8 cellular contexts compared by ENCODE assay signal in genomic region chr14:76946753-76947077, GRCh38.
DNase-seq lines count a peak whose midpoint lies in the region; ATAC-seq and TF ChIP-seq lines count a peak whose summit lies in the region.

No MANE protein-coding gene starts in this region.

- intact Hi-C loops in CD14-positive monocyte (cut with micrococcal nuclease) = loop anchor here in 1 of 2 donors (5.0 kb wide), 1 partner anchor 121 kb away; no protein-coding TSS in a partner anchor
- intact Hi-C loops in MCF 10A (cut with micrococcal nuclease) = loop anchor here (1.0 kb wide), 3 partner anchors 82 to 122 kb away; partner anchors contain the start of gene IRF2BPL
- intact Hi-C loops in naive thymus-derived CD4-positive, alpha-beta T cell (cut with micrococcal nuclease) = loop anchor here (1.0 to 2.0 kb wide), 9 partner anchors 10 to 122 kb away; no protein-coding TSS in a partner anchor

- peak; percentile 10 for ATAC-seq in HG02981 (IDR thresholded peaks at IDR 0.05; ENCODE audit: unreplicated experiment)
- ATAC-seq in naive thymus-derived CD4-positive, alpha-beta T cell = no peak
- ATAC-seq in GM21717 (IDR thresholded peaks at IDR 0.05; ENCODE audit: unreplicated experiment) = no peak

- H3K27me3 ChIP-seq in naive thymus-derived CD4-positive, alpha-beta T cell (ENCODE audit: control insufficient read depth in 2 of 2, insufficient read depth in 2 of 2, low read length in 2 of 2) = no peaks in the 10 kb centered on the region

- H3K9me3 Mint-ChIP-seq in CD14-positive monocyte (no peaks in the 10 kb centered on the region), MCF 10A (ENCODE audit: unreplicated experiment) (no peaks in the 10 kb centered on the region)
- no peaks in the 10 kb centered on the region for H3K9me3 Mint-ChIP-seq in naive thymus-derived CD4-positive, alpha-beta T cell

- H3K36me3 ChIP-seq in naive thymus-derived CD4-positive, alpha-beta T cell (ENCODE audit: control insufficient read depth in 2 of 3, insufficient read depth in 3 of 3, low read length in 3 of 3) = no peaks in the 10 kb centered on the region

- no peaks in the 10 kb centered on the region for H3K9me3 ChIP-seq in naive thymus-derived CD4-positive, alpha-beta T cell (ENCODE audit: control insufficient read depth in 2 of 3, low read length in 3 of 3)

- CTCF ChIA-PET in MCF 10A (lab: Yijun Ruan, JAX) = interaction anchor here (0.8 to 2.6 kb wide), 6 partner anchors 9 to 123 kb away, joined by 3 to 12 read pairs (median 4); no protein-coding TSS in a partner anchor
- CTCF ChIA-PET in naive thymus-derived CD4-positive, alpha-beta T cell (lab: Charles Lee) = interaction anchor here (0.8 to 3.4 kb wide), 11 partner anchors 10 to 107 kb away, joined by 3 to 16 read pairs (median 4); partner anchors contain the start of gene IRF2BPL

- H3K4me1 Mint-ChIP-seq in CD14-positive monocyte (peaks cover 36% of the 10 kb centered on the region), MCF 10A (ENCODE audit: insufficient read depth, unreplicated experiment) (peaks cover 28% of the 10 kb centered on the region)
- peaks cover 20 to 56% (median 38%) of the 10 kb centered on the region in 7 donors for H3K4me1 Mint-ChIP-seq in naive thymus-derived CD4-positive, alpha-beta T cell

- BruUV-seq in MCF 10A (replicated peaks; lab: Mats Ljungman, UMichigan) = no TSS peak

- H3K36me3 Mint-ChIP-seq in CD14-positive monocyte (peaks cover 2 to 4% of the 10 kb centered on the region in 2 donors), MCF 10A (ENCODE audit: insufficient read depth, unreplicated experiment) (no peaks in the 10 kb centered on the region)
- H3K36me3 Mint-ChIP-seq in naive thymus-derived CD4-positive, alpha-beta T cell = no peaks in the 10 kb centered on the region

- peak overlapping the region in 3 of 7 donors; percentile 65 to 83 (median 75) for H3K27ac Mint-ChIP-seq in CD14-positive monocyte
- H3K27ac Mint-ChIP-seq in MCF 10A (ENCODE audit: low read depth, unreplicated experiment) = peak overlapping the region; percentile 94
- H3K27ac Mint-ChIP-seq in naive thymus-derived CD4-positive, alpha-beta T cell = peak overlapping the region in 6 of 9 donors; percentile 49 to 83 (median 68)

- H3K27me3 Mint-ChIP-seq in CD14-positive monocyte (ENCODE audit: low read depth in 3 of 3) = peaks cover 2 to 9% (median 3%) of the 10 kb centered on the region in 3 donors
- H3K27me3 Mint-ChIP-seq in MCF 10A (ENCODE audit: insufficient read depth, unreplicated experiment) = no peaks in the 10 kb centered on the region
- H3K27me3 Mint-ChIP-seq in naive thymus-derived CD4-positive, alpha-beta T cell = no peaks in the 10 kb centered on the region

- peak overlapping the region; percentile 20 for H3K27ac ChIP-seq in naive thymus-derived CD4-positive, alpha-beta T cell (ENCODE audit: low read depth, low read length)

- POLR2A ChIA-PET in MCF 10A (lab: Yijun Ruan, JAX) = interaction anchor here (1.4 to 3.9 kb wide), 6 partner anchors 10 to 122 kb away, joined by 3 to 35 read pairs (median 10); no protein-coding TSS in a partner anchor
- POLR2A ChIA-PET in naive thymus-derived CD4-positive, alpha-beta T cell (lab: Charles Lee) = interaction anchor here (1.0 to 2.0 kb wide), 2 partner anchors 17 to 87 kb away, joined by 3 to 10 read pairs; no protein-coding TSS in a partner anchor

- H3K4me1 ChIP-seq in naive thymus-derived CD4-positive, alpha-beta T cell (ENCODE audit: control insufficient read depth in 2 of 2, insufficient read depth in 2 of 2, low read length in 2 of 2) = peaks cover 6 to 22% of the 10 kb centered on the region in 2 donors

- DNase-seq in CD14-positive monocyte (ENCODE audit: low spot score) = no peak
- no peak for DNase-seq in MCF 10A (ENCODE audit: unreplicated experiment)
- no peak for DNase-seq in naive thymus-derived CD4-positive, alpha-beta T cell
- DNase-seq in KG1 (lab: John Stamatoyannopoulos, UW) = no peak
- no peak for DNase-seq in AG08395 (ENCODE audit: low spot score)
- DNase-seq in stimulated activated CD4-positive, alpha-beta T cell treated with anti-CD3 and anti-CD28 coated beads, Interleukin-4, amount 100 ng/mL, for 24 hours = no peak

- peak overlapping the region; percentile 59 to 77 for H3K4me3 Mint-ChIP-seq in CD14-positive monocyte
- H3K4me3 Mint-ChIP-seq in MCF 10A (ENCODE audit: unreplicated experiment) = no peak overlapping the region
- H3K4me3 Mint-ChIP-seq in naive thymus-derived CD4-positive, alpha-beta T cell = peak overlapping the region in 6 of 10 donors; percentile 24 to 61 (median 46)

- no peak overlapping the region for H3K4me3 ChIP-seq in naive thymus-derived CD4-positive, alpha-beta T cell (ENCODE audit: low read length)

- no peak for TF ChIP-seq CTCF in CD14-positive monocyte (IDR thresholded peaks at IDR 0.05)
- no peak for TF ChIP-seq CTCF in MCF 10A (IDR thresholded peaks at IDR 0.05; ENCODE audit: unreplicated experiment)
